In genomic region chr19:9871626-9872338, GRCh38 we compare ENCODE assay signal across 21 cellular contexts.
DNase-seq lines count a peak whose midpoint lies in the region; TF ChIP-seq lines count a peak whose summit lies in the region.
"Had no signal": no experiment of that assay in that cellular context is flagged by ENCODE, and none has a peak within 500 bp of the region (broad histone marks: within the 10 kb centered on the region; RNA-seq: fewer than 3 reads in every experiment).

No MANE protein-coding gene starts in this region.

- DNase-seq in DMS153 treated with DMSO at 0.1 percent for 48 hours (lab: John Stamatoyannopoulos, UW; ENCODE audit: unreplicated experiment) (peak; percentile 71), LNCaP clone FGC (ENCODE audit: low read depth) (peak; percentile 88), NCI-H510A (lab: John Stamatoyannopoulos, UW) (peak; percentile 34), KG1 (lab: John Stamatoyannopoulos, UW) (no peak), head of caudate nucleus (no peak), GM19238 (ENCODE audit: insufficient read length, low spot score) (no peak)
- no peak for DNase-seq in activated T-cell treated with anti-CD3 and anti-CD28 coated beads, Interleukin-2, amount 50 U/mL, for 48 hours
- DNase-seq: activated B cell treated with CpG ODN at 0.5 μM for 24 hours; activated CD4-positive, alpha-beta memory T cell treated with anti-CD3 and anti-CD28 coated beads, Interleukin-2, amount 10 ng/mL, durations not matched to agents 7 days and 5 days; activated naive CD4-positive, alpha-beta T cell; amniotic stem cell; DMS 273 treated with DMSO at 0.1 percent for 48 hours; GF-D8; Kasumi-1; left cardiac atrium; NCI-H1048; stimulated activated CD4-positive, alpha-beta T cell treated with anti-CD3 and anti-CD28 coated beads, Interleukin-2, amount 100 ng/mL, for 24 hours had no signal

- H3K27me3 ChIP-seq in endocrine pancreas (ENCODE audit: control insufficient read depth, insufficient read depth, low read length), result no peaks in the 10 kb centered on the region
- H3K27me3 ChIP-seq: breast epithelium, suprapubic skin had no signal

- peak overlapping the region; percentile 38 for H3K9ac ChIP-seq in endocrine pancreas (ENCODE audit: control insufficient read depth, insufficient read depth, low read length)

- H3K9me3 ChIP-seq in endocrine pancreas (ENCODE audit: control insufficient read depth, low read length), result no peaks in the 10 kb centered on the region
- H3K9me3 ChIP-seq: breast epithelium, suprapubic skin had no signal

- H3K4me3 ChIP-seq in LNCaP clone FGC (ENCODE audit: low read depth, low read length), result no peak overlapping the region
- no peak overlapping the region for H3K4me3 ChIP-seq in endocrine pancreas (ENCODE audit: control insufficient read depth, insufficient read depth, low read length)
- H3K4me3 ChIP-seq: breast epithelium, skin epidermis, suprapubic skin had no signal

- H3K4me1 ChIP-seq in endocrine pancreas (ENCODE audit: control insufficient read depth, insufficient read depth, low read length), result no peaks in the 10 kb centered on the region
- H3K4me1 ChIP-seq: breast epithelium, suprapubic skin had no signal

- H3K36me3 ChIP-seq in endocrine pancreas (ENCODE audit: control insufficient read depth, insufficient read depth, low read length), result no peaks in the 10 kb centered on the region
- H3K36me3 ChIP-seq: breast epithelium, suprapubic skin had no signal

- no peak for TF ChIP-seq CTCF in LNCaP clone FGC (IDR thresholded peaks at IDR 0.05; ENCODE audit: control insufficient read depth, extremely low read depth, insufficient read depth)

- intact Hi-C loops in head of caudate nucleus (cut with DNase I), result no loop called here

Comparison
In these comparisons a context has a peak if more than half of its experiments do, and no peak if none do; other contexts are left out.
1. DNase-seq: peak in DMS153 treated with DMSO at 0.1 percent for 48 hours (single experiment), LNCaP clone FGC (single experiment) and NCI-H510A (single experiment); none in activated T-cell treated with anti-CD3 and anti-CD28 coated beads, Interleukin-2, amount 50 U/mL, for 48 hours (0 of 2), KG1 (single experiment), head of caudate nucleus (0 of 42) and GM19238 (single experiment).